ENCODE assay signal across 8 cellular contexts in the genomic region with DNA sequence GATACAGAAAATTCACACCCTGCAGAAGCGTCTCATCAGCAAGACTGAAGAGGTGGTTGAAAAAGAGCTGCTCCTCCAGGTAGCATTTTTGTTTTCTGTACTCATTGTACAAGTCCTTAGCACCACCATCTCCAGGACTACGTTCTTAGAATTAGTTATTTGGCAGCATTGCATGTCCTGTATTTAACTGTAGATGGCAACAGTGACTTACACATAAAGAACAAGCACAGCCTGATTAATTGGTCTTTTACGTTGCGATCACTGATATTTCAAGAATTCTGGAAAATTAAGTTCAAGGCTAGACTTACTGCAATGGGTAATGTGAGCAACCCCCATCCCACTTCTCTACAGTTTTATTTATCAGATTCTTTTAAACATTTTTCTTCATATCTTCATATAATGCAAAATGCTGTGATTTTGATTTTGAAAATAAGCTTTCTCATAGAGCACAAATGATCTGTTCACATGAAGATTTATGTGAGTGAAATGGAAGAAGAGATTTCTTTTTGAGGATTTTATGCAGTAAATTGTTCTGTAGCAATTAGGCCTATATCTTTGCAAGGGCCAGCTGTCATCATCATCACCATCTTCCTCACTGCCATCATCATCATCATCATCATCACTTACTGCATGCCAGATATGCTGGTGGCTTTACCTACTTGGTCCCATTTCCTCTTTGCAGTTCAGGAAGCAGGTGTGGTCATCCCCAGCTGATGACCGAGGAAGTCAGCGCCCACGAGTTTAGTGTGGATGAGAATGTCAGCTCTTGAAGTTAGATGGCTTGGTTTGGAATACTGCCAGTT. TPM values are rescaled to one million over a fixed set of nuclear protein-coding genes. Genes with fewer than 3 reads are reported as not detected.
DNase-seq lines count a peak whose midpoint lies in the region; ATAC-seq, FAIRE-seq and TF ChIP-seq lines count a peak whose summit lies in the region.

No MANE protein-coding gene starts in this region.

- intact Hi-C loops in left ventricle myocardium inferior (cut with micrococcal nuclease): loop anchor here (10.0 kb wide), 1 partner anchor 208 kb away; no protein-coding TSS in a partner anchor

- H4K20me1 ChIP-seq in GM23338 (replicated peaks; ENCODE audit: insufficient read depth): no peaks in the 10 kb centered on the region

- H3K27ac ChIP-seq in C4-2B: no peak overlapping the region
- H3K27ac ChIP-seq in GM23338 (ENCODE audit: low read depth): no peak overlapping the region
- no peak overlapping the region for H3K27ac ChIP-seq in left ventricle myocardium inferior (replicated peaks)

- H3K9me3 Mint-ChIP-seq in GM23338: no peaks in the 10 kb centered on the region

- no peak overlapping the region for H3K4me3 Mint-ChIP-seq in GM23338

- no peaks in the 10 kb centered on the region for H3K36me3 Mint-ChIP-seq in GM23338 (ENCODE audit: low read depth)

- peaks cover 8% of the 10 kb centered on the region for H3K4me1 Mint-ChIP-seq in GM23338

- H3K36me3 ChIP-seq in GM23338 (ENCODE audit: insufficient read depth) (no peaks in the 10 kb centered on the region), left ventricle myocardium inferior (no peaks in the 10 kb centered on the region)

- H3K4me3 ChIP-seq in GM23338 (no peak overlapping the region), left ventricle myocardium inferior (no peak overlapping the region)

- DNase-seq in GM23338 (ENCODE audit: low spot score) (peak; percentile 68), RPMI7951 (ENCODE audit: low read depth) (peak; percentile 50), left ventricle myocardium inferior (no peak), urothelium cell line (ENCODE audit: low spot score) (peak; percentile 23), cerebellar nuclear complex (lab: John Stamatoyannopoulos, UW) (no peak), GOT3 (lab: John Stamatoyannopoulos, UW) (no peak)

- no peaks in the 10 kb centered on the region for H3F3A ChIP-seq in GM23338 (replicated peaks; ENCODE audit: low read depth)

- H3K79me2 ChIP-seq in GM23338 (replicated peaks; ENCODE audit: insufficient read depth): no peaks in the 10 kb centered on the region

- no peaks in the 10 kb centered on the region for H3K9me2 ChIP-seq in GM23338 (ENCODE audit: insufficient read depth)

- H3K4me1 ChIP-seq in GM23338 (ENCODE audit: insufficient read depth): 0 out of 2 replicates have a peak, but pooled peaks cover 6% of the 10 kb centered on the region
- no peaks in the 10 kb centered on the region for H3K4me1 ChIP-seq in left ventricle myocardium inferior

- no peaks in the 10 kb centered on the region for H3K27me3 Mint-ChIP-seq in GM23338 (ENCODE audit: insufficient read depth, low read depth, poor library complexity)

- peak; percentile 39; the same call in 2 of the 3 replicates for ATAC-seq in GM23338
- no peak for ATAC-seq in GM21360 (IDR thresholded peaks at IDR 0.05; ENCODE audit: unreplicated experiment)

- no peak overlapping the region for H3K27ac Mint-ChIP-seq in GM23338

- TF ChIP-seq CTCF in C4-2B (conservative IDR thresholded peaks at IDR 0.05): peak; percentile 79
- TF ChIP-seq CTCF in GM23338 (conservative IDR thresholded peaks at IDR 0.05; ENCODE audit: low read depth in 2 of 2): peak; percentile 72 to 77
- TF ChIP-seq CTCF in left ventricle myocardium inferior (IDR thresholded peaks at IDR 0.05; ENCODE audit: borderline replicate concordance): peak; percentile 67

- H2AFZ ChIP-seq in GM23338: no peak overlapping the region

- H3K9me3 ChIP-seq in left ventricle myocardium inferior (replicated peaks): no peaks in the 10 kb centered on the region

- no peak overlapping the region for H3K4me2 ChIP-seq in GM23338

- H3K27me3 ChIP-seq in GM23338 (ENCODE audit: insufficient read depth) (no peaks in the 10 kb centered on the region), left ventricle myocardium inferior (ENCODE audit: low read depth) (no peaks in the 10 kb centered on the region)

- peak; percentile 32 for FAIRE-seq in urothelium cell line (lab: Jason Lieb, UNC)

TF ChIP-seq in GM23338, 12 proteins besides CTCF, POLR2A, EP300 and RAD21:
- TF ChIP-seq JUNB (IDR thresholded peaks at IDR 0.05; ENCODE audit: unreplicated experiment): no peak
- no peak for TF ChIP-seq NANOG (IDR thresholded peaks at IDR 0.05; ENCODE audit: borderline replicate concordance)
- no peak for TF ChIP-seq EZH2 (IDR thresholded peaks at IDR 0.05; ENCODE audit: low read depth, unreplicated experiment)
- no peak for TF ChIP-seq REST (IDR thresholded peaks at IDR 0.05; ENCODE audit: unreplicated experiment)
- no peak for TF ChIP-seq STAT1 (IDR thresholded peaks at IDR 0.05; ENCODE audit: unreplicated experiment)
- TF ChIP-seq, protein P1, sequence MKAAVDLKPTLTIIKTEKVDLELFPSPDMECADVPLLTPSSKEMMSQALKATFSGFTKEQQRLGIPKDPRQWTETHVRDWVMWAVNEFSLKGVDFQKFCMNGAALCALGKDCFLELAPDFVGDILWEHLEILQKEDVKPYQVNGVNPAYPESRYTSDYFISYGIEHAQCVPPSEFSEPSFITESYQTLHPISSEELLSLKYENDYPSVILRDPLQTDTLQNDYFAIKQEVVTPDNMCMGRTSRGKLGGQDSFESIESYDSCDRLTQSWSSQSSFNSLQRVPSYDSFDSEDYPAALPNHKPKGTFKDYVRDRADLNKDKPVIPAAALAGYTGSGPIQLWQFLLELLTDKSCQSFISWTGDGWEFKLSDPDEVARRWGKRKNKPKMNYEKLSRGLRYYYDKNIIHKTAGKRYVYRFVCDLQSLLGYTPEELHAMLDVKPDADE (IDR thresholded peaks at IDR 0.05): no peak

RNA-seq across cellular contexts. Expression of gene CFAP58, which starts 53.3 kb away (rescaled TPM):
- 0.39 and 0.63 TPM in 2 replicates for total RNA-seq in GM23338 (2014; rRNA removed; shearing (Covaris generic))
- polyA plus RNA-seq in GM23338 (2016; fragmentation: Nextera tagmentation; extraction: Ambion mirVana): 0.24 and 0.89 TPM in 2 replicates
- total RNA-seq in RPMI7951 (2014; rRNA removed; shearing (Covaris generic)): 0.48 and 0.49 TPM in 2 replicates
- total RNA-seq in left ventricle myocardium inferior: 3.5 TPM

Comparison
In these comparisons a context has a peak if more than half of its experiments do, and no peak if none do; other contexts are left out.
1. DNase-seq: peak in GM23338 (single experiment), RPMI7951 (single experiment) and urothelium cell line (single experiment); none in left ventricle myocardium inferior (single experiment), cerebellar nuclear complex (0 of 2) and GOT3 (single experiment).
2. Peak in every context shown above with its lines, with median percentiles within 50 percentile points of each other: CTCF ChIP-seq.